In the genomic region with DNA sequence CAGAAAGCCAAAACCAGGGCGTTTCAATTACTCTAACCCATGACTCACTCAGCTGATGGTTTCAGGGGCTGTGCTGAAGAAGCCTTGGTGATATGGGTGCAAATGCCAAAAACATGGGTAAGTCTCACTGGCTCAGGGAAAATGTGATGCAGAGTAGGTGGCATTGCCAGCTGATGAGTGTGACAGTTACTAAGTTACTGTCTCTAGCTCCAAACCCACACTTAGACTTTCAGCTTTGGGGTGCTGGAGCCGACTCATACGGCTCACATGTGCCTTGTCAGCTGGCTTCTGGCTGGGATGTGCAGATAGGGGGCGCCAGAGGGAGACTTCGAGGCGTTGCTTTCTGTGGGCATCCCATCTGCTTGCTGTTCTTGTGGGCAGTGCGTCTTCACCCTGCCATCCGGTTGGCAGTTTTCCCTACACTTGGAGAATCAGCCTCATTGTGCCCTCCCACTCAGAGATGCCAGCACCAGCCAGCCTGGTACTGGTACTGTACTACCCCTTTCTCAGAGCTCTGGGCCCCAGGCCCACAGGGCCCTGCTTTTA, we compare ENCODE assay signal across 8 cellular contexts. TPM values are rescaled to one million over a fixed set of nuclear protein-coding genes. Genes with fewer than 3 reads are reported as not detected.
DNase-seq lines count a peak whose midpoint lies in the region; ATAC-seq and TF ChIP-seq lines count a peak whose summit lies in the region.

No MANE protein-coding gene starts in this region.

- DNase-seq in Caki2 (ENCODE audit: low read depth) (peak; percentile 88), HUDEP-2 (lab: John Stamatoyannopoulos, UW; ENCODE audit: unreplicated experiment in 76 of 76) (peak in 49 of 76 experiments; percentile 2 to 64 (median 36)), WERI-Rb-1 (peak; percentile 65), choroid plexus epithelial cell (ENCODE audit: low read depth) (peak; percentile 48), mucosa of gallbladder (ENCODE audit: low spot score) (peak; percentile 86), stromal cell of bone marrow (ENCODE audit: low read depth) (peak; percentile 41), SKM-1 treated with dmso at 0.1 percent for 144 hours (lab: John Stamatoyannopoulos, UW; ENCODE audit: unreplicated experiment) (no peak)

- no peaks in the 10 kb centered on the region for H3K36me3 ChIP-seq in WERI-Rb-1

- in situ Hi-C loops in Caki2 (cut with HindIII; ENCODE audit: low pct_unique_long_range_greater_than_20kb, low sequenced_read_pairs) = no loop called here

- TF ChIP-seq CTCF in WERI-Rb-1 (IDR thresholded peaks at IDR 0.05; ENCODE audit: low read depth, low read length) (peak; percentile 90), choroid plexus epithelial cell (conservative IDR thresholded peaks at IDR 0.05; ENCODE audit: low read depth, low read length) (peak; percentile 65)

- no peaks in the 10 kb centered on the region for H3K9me3 ChIP-seq in WERI-Rb-1 (ENCODE audit: severe bottlenecking)

- ATAC-seq in GM18868 (IDR thresholded peaks at IDR 0.05; ENCODE audit: unreplicated experiment) = no peak

- no peak overlapping the region for H3K27ac ChIP-seq in WERI-Rb-1

- H3K4me3 ChIP-seq in WERI-Rb-1 (ENCODE audit: low read depth, low read length) (no peak overlapping the region), choroid plexus epithelial cell (ENCODE audit: low read depth, low read length) (no peak overlapping the region)

- H3K27me3 ChIP-seq in WERI-Rb-1 (ENCODE audit: insufficient read depth, low read depth, severe bottlenecking) = no peaks in the 10 kb centered on the region

RNA-seq across cellular contexts. Expression of a gene that starts 11.1 kb away (rescaled TPM):
- 122 and 152 TPM in 2 replicates for total RNA-seq in Caki2 (2014; rRNA removed; shearing (Covaris generic); ENCODE audit: low replicate concordance)
- 335 TPM for total RNA-seq in mucosa of gallbladder

RNA-seq across cellular contexts. Expression of a gene that starts 30.2 kb away (rescaled TPM):
- total RNA-seq in Caki2 (2014; rRNA removed; shearing (Covaris generic); ENCODE audit: low replicate concordance) = 31.6 and 33.0 TPM in 2 replicates
- 15.5 TPM for total RNA-seq in mucosa of gallbladder

RNA-seq across cellular contexts. Expression of a gene that starts 52.5 kb away (rescaled TPM):
- 8.7 and 14.5 TPM in 2 replicates for total RNA-seq in Caki2 (2014; rRNA removed; shearing (Covaris generic); ENCODE audit: low replicate concordance)
- 1.1 TPM for total RNA-seq in mucosa of gallbladder
